ENCODE assay signal across 8 cellular contexts in genomic region chr9:4986291-4986690, GRCh38. TPM values are rescaled to one million over a fixed set of nuclear protein-coding genes. Genes with fewer than 3 reads are reported as not detected.
DNase-seq lines count a peak whose midpoint lies in the region; ATAC-seq and TF ChIP-seq lines count a peak whose summit lies in the region.

No MANE protein-coding gene starts in this region.

- no peaks in the 10 kb centered on the region for H3K9me3 Mint-ChIP-seq in activated CD4-positive, alpha-beta T cell treated with anti-CD3 and anti-CD28 coated beads, Interleukin-2, amount 10 ng/mL, durations not matched to agents 7 days and 5 days
- H3K9me3 Mint-ChIP-seq in activated T-helper 2 cell treated with anti-CD3 and anti-CD28 coated beads, Interferon-gamma antibody, Interleukin-2, Interleukin-4, amounts not matched to agents 10 μg/mL and 5 μg/mL and 100 μg/mL, durations not matched to agents 14 hours and 24 hours and 36 hours = no peaks in the 10 kb centered on the region

- H3K27me3 ChIP-seq in left lung (no peaks in the 10 kb centered on the region), tibial artery (no peaks in the 10 kb centered on the region)

- H3K27ac ChIP-seq in left lung (peak overlapping the region; percentile 98 to 100), tibial artery (peak overlapping the region; percentile 94 to 99)

- intact Hi-C loops in activated T-helper 2 cell treated with anti-CD3 and anti-CD28 coated beads, Interferon-gamma antibody, Interleukin-2, Interleukin-4, amounts not matched to agents 10 μg/mL and 5 μg/mL and 100 μg/mL, durations not matched to agents 14 hours and 24 hours and 36 hours (cut with micrococcal nuclease) = loop anchor here (5.0 to 10.0 kb wide), 3 partner anchors 244 to 1019 kb away; partner anchors contain the start of genes AK3 and PLGRKT
- intact Hi-C loops in left lung (cut with DNase I) (loop anchor here in 1 of 2 donors (5.0 kb wide), 1 partner anchor 224 kb away; no protein-coding TSS in a partner anchor), tibial artery (cut with DNase I; ENCODE audit: low total_unique reads) (loop anchor here (5.0 kb wide), 3 partner anchors 129 to 224 kb away; partner anchors contain the start of gene RCL1)

- H3K4me1 ChIP-seq in left lung (peaks cover 25 to 59% of the 10 kb centered on the region in 2 donors), tibial artery (peaks cover 0 to 67% (median 24%) of the 10 kb centered on the region in 4 donors)

- peaks cover 20% of the 10 kb centered on the region for H3K36me3 Mint-ChIP-seq in activated CD4-positive, alpha-beta T cell treated with anti-CD3 and anti-CD28 coated beads, Interleukin-2, amount 10 ng/mL, durations not matched to agents 7 days and 5 days (ENCODE audit: low read depth)
- peaks cover 16% of the 10 kb centered on the region for H3K36me3 Mint-ChIP-seq in activated T-helper 2 cell treated with anti-CD3 and anti-CD28 coated beads, Interferon-gamma antibody, Interleukin-2, Interleukin-4, amounts not matched to agents 10 μg/mL and 5 μg/mL and 100 μg/mL, durations not matched to agents 14 hours and 24 hours and 36 hours (ENCODE audit: low read depth)

- H3K36me3 ChIP-seq in left lung = peaks cover 0 to 6% of the 10 kb centered on the region in 2 donors
- peaks cover 0 to 8% (median 0%) of the 10 kb centered on the region in 3 donors for H3K36me3 ChIP-seq in tibial artery

- H3K27ac Mint-ChIP-seq in activated CD4-positive, alpha-beta T cell treated with anti-CD3 and anti-CD28 coated beads, Interleukin-2, amount 10 ng/mL, durations not matched to agents 7 days and 5 days = peak overlapping the region; percentile 94
- peak overlapping the region; percentile 91 for H3K27ac Mint-ChIP-seq in activated T-helper 2 cell treated with anti-CD3 and anti-CD28 coated beads, Interferon-gamma antibody, Interleukin-2, Interleukin-4, amounts not matched to agents 10 μg/mL and 5 μg/mL and 100 μg/mL, durations not matched to agents 14 hours and 24 hours and 36 hours

- CTCF ChIA-PET in activated CD4-positive, alpha-beta T cell treated with anti-CD3 and anti-CD28 coated beads, Interleukin-2, amount 10 ng/mL, durations not matched to agents 7 days and 5 days (lab: Charles Lee) = interaction anchor here (0.6 to 1.2 kb wide), 5 partner anchors 38 to 633 kb away, joined by 3 to 4 read pairs (median 4); no protein-coding TSS in a partner anchor

- peaks cover 29% of the 10 kb centered on the region for H3K4me1 Mint-ChIP-seq in activated CD4-positive, alpha-beta T cell treated with anti-CD3 and anti-CD28 coated beads, Interleukin-2, amount 10 ng/mL, durations not matched to agents 7 days and 5 days
- peaks cover 37% of the 10 kb centered on the region for H3K4me1 Mint-ChIP-seq in activated T-helper 2 cell treated with anti-CD3 and anti-CD28 coated beads, Interferon-gamma antibody, Interleukin-2, Interleukin-4, amounts not matched to agents 10 μg/mL and 5 μg/mL and 100 μg/mL, durations not matched to agents 14 hours and 24 hours and 36 hours (ENCODE audit: low read depth)

- H3K4me3 ChIP-seq in left lung = peak overlapping the region; percentile 81 to 94
- peak overlapping the region; percentile 78 to 97 for H3K4me3 ChIP-seq in tibial artery

- H3K4me3 Mint-ChIP-seq in activated CD4-positive, alpha-beta T cell treated with anti-CD3 and anti-CD28 coated beads, Interleukin-2, amount 10 ng/mL, durations not matched to agents 7 days and 5 days = no peak overlapping the region
- H3K4me3 Mint-ChIP-seq in activated T-helper 2 cell treated with anti-CD3 and anti-CD28 coated beads, Interferon-gamma antibody, Interleukin-2, Interleukin-4, amounts not matched to agents 10 μg/mL and 5 μg/mL and 100 μg/mL, durations not matched to agents 14 hours and 24 hours and 36 hours (ENCODE audit: low read depth) = no peak overlapping the region

- no peak for ATAC-seq in left lung

- TF ChIP-seq CTCF in left lung (IDR thresholded peaks at IDR 0.05) = no peak
- no peak for TF ChIP-seq CTCF in tibial artery (IDR thresholded peaks at IDR 0.05)

- H3K9me3 ChIP-seq in left lung = no peaks in the 10 kb centered on the region
- no peaks in the 10 kb centered on the region for H3K9me3 ChIP-seq in tibial artery

- H3K27me3 Mint-ChIP-seq in activated CD4-positive, alpha-beta T cell treated with anti-CD3 and anti-CD28 coated beads, Interleukin-2, amount 10 ng/mL, durations not matched to agents 7 days and 5 days = no peaks in the 10 kb centered on the region
- H3K27me3 Mint-ChIP-seq in activated T-helper 2 cell treated with anti-CD3 and anti-CD28 coated beads, Interferon-gamma antibody, Interleukin-2, Interleukin-4, amounts not matched to agents 10 μg/mL and 5 μg/mL and 100 μg/mL, durations not matched to agents 14 hours and 24 hours and 36 hours (ENCODE audit: low read depth) = no peaks in the 10 kb centered on the region

- POLR2A ChIA-PET in activated CD4-positive, alpha-beta T cell treated with anti-CD3 and anti-CD28 coated beads, Interleukin-2, amount 10 ng/mL, durations not matched to agents 7 days and 5 days (lab: Charles Lee) = interaction anchor here (1.0 kb wide), 1 partner anchor 15 kb away, joined by 4 read pairs; no protein-coding TSS in a partner anchor

- no peak for DNase-seq in activated CD4-positive, alpha-beta T cell treated with anti-CD3 and anti-CD28 coated beads, Interleukin-2, amount 10 ng/mL, durations not matched to agents 7 days and 5 days
- no peak for DNase-seq in activated CD4-positive, alpha-beta T cell treated with anti-CD3 and anti-CD28 coated beads, Interleukin-2, amount 50 U/mL, for 1 hour
- DNase-seq in activated T-helper 2 cell treated with anti-CD3 and anti-CD28 coated beads, Interferon-gamma antibody, Interleukin-2, Interleukin-4, amounts not matched to agents 10 μg/mL and 5 μg/mL and 100 μg/mL, durations not matched to agents 14 hours and 24 hours and 36 hours (ENCODE audit: low spot score) = no peak
- DNase-seq in left lung (no peak), tibial artery (no peak), foreskin melanocyte (no peak), NCI-H226 (no peak), NCI-H2196 treated with DMSO at 0.1 percent for 48 hours (lab: John Stamatoyannopoulos, UW; ENCODE audit: unreplicated experiment) (no peak)

RNA-seq across cellular contexts. Expression of gene JAK2, which starts 1.2 kb away (rescaled TPM):
- 10 to 100 TPM; 53.4 to 55.4 TPM for total RNA-seq in activated CD4-positive, alpha-beta T cell treated with anti-CD3 and anti-CD28 coated beads, Interleukin-2, amount 10 ng/mL, durations not matched to agents 7 days and 5 days
- total RNA-seq in activated T-helper 2 cell treated with anti-CD3 and anti-CD28 coated beads, Interferon-gamma antibody, Interleukin-2, Interleukin-4, amounts not matched to agents 10 μg/mL and 5 μg/mL and 100 μg/mL, durations not matched to agents 14 hours and 24 hours and 36 hours = 29.4 and 32.3 TPM in 2 replicates
- 10 to 100 TPM; 15.0 to 27.3 TPM for total RNA-seq in left lung
